1 cellular context compared by ENCODE assay signal in the genomic region with DNA sequence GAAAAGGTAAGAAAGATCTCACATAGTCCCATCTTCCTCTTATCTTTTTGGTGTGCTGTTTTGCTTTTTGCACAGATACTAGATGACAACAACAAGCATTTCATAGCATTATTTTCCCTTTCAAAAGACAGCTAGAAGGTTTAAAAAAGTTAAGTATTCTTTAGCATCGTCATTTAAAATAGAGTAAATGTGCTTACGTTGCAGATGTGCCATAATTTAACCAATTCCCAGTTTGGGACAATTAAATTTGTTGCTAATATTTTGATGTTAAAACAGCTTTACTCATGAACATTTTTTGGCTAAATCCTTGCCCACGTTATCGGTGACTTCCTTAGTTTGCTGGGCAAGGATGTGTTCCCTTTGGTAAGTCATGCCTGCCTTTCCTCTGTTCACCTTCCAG.
TF ChIP-seq lines count a peak whose summit lies in the region.

No MANE protein-coding gene starts in this region.

TF ChIP-seq in GM12878, 131 proteins besides CTCF, POLR2A, EP300 and RAD21:
- TF ChIP-seq, protein P1, sequence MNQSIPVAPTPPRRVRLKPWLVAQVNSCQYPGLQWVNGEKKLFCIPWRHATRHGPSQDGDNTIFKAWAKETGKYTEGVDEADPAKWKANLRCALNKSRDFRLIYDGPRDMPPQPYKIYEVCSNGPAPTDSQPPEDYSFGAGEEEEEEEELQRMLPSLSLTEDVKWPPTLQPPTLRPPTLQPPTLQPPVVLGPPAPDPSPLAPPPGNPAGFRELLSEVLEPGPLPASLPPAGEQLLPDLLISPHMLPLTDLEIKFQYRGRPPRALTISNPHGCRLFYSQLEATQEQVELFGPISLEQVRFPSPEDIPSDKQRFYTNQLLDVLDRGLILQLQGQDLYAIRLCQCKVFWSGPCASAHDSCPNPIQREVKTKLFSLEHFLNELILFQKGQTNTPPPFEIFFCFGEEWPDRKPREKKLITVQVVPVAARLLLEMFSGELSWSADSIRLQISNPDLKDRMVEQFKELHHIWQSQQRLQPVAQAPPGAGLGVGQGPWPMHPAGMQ (IDR thresholded peaks at IDR 0.05; ENCODE audit: borderline replicate concordance), result no peak
- TF ChIP-seq ATF7 (IDR thresholded peaks at IDR 0.05; ENCODE audit: low read depth) (no peak), EED (IDR thresholded peaks at IDR 0.05; ENCODE audit: low read depth) (no peak), RB1 (IDR thresholded peaks at IDR 0.05; ENCODE audit: borderline replicate concordance) (no peak)
- TF ChIP-seq, protein P2, sequence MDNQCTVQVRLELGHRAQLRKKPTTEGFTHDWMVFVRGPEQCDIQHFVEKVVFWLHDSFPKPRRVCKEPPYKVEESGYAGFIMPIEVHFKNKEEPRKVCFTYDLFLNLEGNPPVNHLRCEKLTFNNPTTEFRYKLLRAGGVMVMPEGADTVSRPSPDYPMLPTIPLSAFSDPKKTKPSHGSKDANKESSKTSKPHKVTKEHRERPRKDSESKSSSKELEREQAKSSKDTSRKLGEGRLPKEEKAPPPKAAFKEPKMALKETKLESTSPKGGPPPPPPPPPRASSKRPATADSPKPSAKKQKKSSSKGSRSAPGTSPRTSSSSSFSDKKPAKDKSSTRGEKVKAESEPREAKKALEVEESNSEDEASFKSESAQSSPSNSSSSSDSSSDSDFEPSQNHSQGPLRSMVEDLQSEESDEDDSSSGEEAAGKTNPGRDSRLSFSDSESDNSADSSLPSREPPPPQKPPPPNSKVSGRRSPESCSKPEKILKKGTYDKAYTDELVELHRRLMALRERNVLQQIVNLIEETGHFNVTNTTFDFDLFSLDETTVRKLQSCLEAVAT (IDR thresholded peaks at IDR 0.05), result no peak
